ENCODE assay signal across 10 cellular contexts in the genomic region with DNA sequence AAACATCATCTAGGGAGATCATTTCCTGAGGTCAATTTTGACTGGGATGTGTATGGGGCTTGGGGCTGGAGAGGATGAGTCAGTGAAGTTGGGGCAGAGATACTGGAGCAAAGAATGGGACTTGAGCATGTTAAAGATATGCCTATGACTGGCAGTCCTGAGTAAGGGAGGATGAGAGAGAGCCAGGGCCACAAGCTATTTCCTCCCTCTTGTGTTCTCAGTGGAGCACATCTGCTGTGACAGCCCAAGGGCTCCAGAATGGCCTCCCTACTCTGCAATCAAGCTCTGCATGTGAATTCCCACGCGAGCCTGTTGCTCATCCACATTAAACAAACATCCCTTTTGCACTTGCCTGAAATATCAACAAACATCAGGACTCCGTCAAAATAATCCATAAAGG. TPM values are rescaled to one million over a fixed set of nuclear protein-coding genes. Genes with fewer than 3 reads are reported as not detected.
DNase-seq lines count a peak whose midpoint lies in the region; TF ChIP-seq lines count a peak whose summit lies in the region.
"Had no signal": no experiment of that assay in that cellular context is flagged by ENCODE, and none has a peak within 500 bp of the region (broad histone marks: within the 10 kb centered on the region; RNA-seq: fewer than 3 reads in every experiment).

No MANE protein-coding gene starts in this region.

- H3K9me3 ChIP-seq in liver (ENCODE audit: control insufficient read depth in 4 of 4, low read length in 3 of 4) (no peaks in the 10 kb centered on the region), ascending aorta (no peaks in the 10 kb centered on the region)

- peak; percentile 62 for DNase-seq in AG08395 (ENCODE audit: low spot score)
- peak; percentile 87 for DNase-seq in HT1080 (ENCODE audit: low read depth)
- DNase-seq in amniotic epithelial cell (ENCODE audit: low read depth) = peak; percentile 64
- DNase-seq in ascending aorta (ENCODE audit: low spot score in 2 of 2) = no peak
- DNase-seq in UCSD-AML1 (lab: John Stamatoyannopoulos, UW; ENCODE audit: unreplicated experiment) = no peak
- no peak for DNase-seq in HuH-7.5 (ENCODE audit: low spot score)
- DNase-seq in NCI-H1436 treated with DMSO at 0.1 percent for 48 hours (lab: John Stamatoyannopoulos, UW) = no peak
- DNase-seq: midbrain, NCI-H774 had no signal

- no peak for TF ChIP-seq CTCF in liver (IDR thresholded peaks at IDR 0.05; ENCODE audit: low read depth, low read length, missing input control)
- TF ChIP-seq CTCF in ascending aorta (IDR thresholded peaks at IDR 0.05) = no peak

- peaks cover 4 to 19% (median 7%) of the 10 kb centered on the region in 4 donors for H3K4me1 ChIP-seq in liver (ENCODE audit: control insufficient read depth in 4 of 4, insufficient read depth in 4 of 4, low read length in 3 of 4)
- H3K4me1 ChIP-seq in ascending aorta = peaks cover 0 to 6% of the 10 kb centered on the region in 2 donors

- no peak for TF ChIP-seq RAD21 in liver (IDR thresholded peaks at IDR 0.05)

- H3K36me3 ChIP-seq in liver (ENCODE audit: control insufficient read depth in 4 of 4, insufficient read depth in 3 of 4, low read depth in 1 of 4, low read length in 3 of 4) (no peaks in the 10 kb centered on the region), ascending aorta (no peaks in the 10 kb centered on the region)

- H3K4me3 ChIP-seq in liver (ENCODE audit: low read depth in 1 of 3, low read length in 3 of 3) (no peak overlapping the region), ascending aorta (no peak overlapping the region)

- intact Hi-C loops in ascending aorta (cut with DNase I) = no loop called here

- H3K27ac ChIP-seq in liver (ENCODE audit: low read depth in 1 of 2, low read length in 2 of 2) (peak overlapping the region; percentile 71 to 73), ascending aorta (no peak overlapping the region)

- H3K27me3 ChIP-seq in liver (ENCODE audit: control insufficient read depth in 4 of 4, insufficient read depth in 4 of 4, low read length in 3 of 4) (no peaks in the 10 kb centered on the region), ascending aorta (no peaks in the 10 kb centered on the region)

- no peak overlapping the region for H3K9ac ChIP-seq in liver (ENCODE audit: low read depth in 1 of 2, low read length in 2 of 2)

- WGBS in liver = 19% methylated on average over 3 of the region's 3 CpGs

TF ChIP-seq in liver, 16 proteins besides CTCF, POLR2A, EP300 and RAD21:
- TF ChIP-seq, protein P1, sequence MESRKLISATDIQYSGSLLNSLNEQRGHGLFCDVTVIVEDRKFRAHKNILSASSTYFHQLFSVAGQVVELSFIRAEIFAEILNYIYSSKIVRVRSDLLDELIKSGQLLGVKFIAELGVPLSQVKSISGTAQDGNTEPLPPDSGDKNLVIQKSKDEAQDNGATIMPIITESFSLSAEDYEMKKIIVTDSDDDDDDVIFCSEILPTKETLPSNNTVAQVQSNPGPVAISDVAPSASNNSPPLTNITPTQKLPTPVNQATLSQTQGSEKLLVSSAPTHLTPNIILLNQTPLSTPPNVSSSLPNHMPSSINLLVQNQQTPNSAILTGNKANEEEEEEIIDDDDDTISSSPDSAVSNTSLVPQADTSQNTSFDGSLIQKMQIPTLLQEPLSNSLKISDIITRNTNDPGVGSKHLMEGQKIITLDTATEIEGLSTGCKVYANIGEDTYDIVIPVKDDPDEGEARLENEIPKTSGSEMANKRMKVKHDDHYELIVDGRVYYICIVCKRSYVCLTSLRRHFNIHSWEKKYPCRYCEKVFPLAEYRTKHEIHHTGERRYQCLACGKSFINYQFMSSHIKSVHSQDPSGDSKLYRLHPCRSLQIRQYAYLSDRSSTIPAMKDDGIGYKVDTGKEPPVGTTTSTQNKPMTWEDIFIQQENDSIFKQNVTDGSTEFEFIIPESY (IDR thresholded peaks at IDR 0.05) = no peak
- TF ChIP-seq HNF4G (IDR thresholded peaks at IDR 0.05) (no peak), YY1 (IDR thresholded peaks at IDR 0.05) (peak; percentile 45), FOXA1 (IDR thresholded peaks at IDR 0.05) (no peak), RXRA (IDR thresholded peaks at IDR 0.05) (peak; percentile 6 to 9), JUND (IDR thresholded peaks at IDR 0.05) (no peak), FOXA2 (IDR thresholded peaks at IDR 0.05) (peak; percentile 52), NR2F2 (IDR thresholded peaks at IDR 0.05) (no peak), HNF4A (conservative IDR thresholded peaks at IDR 0.05) (peak in 1 of 2 donors; percentile 11), EGR1 (IDR thresholded peaks at IDR 0.05; ENCODE audit: low read depth in 2 of 2) (no peak)
- TF ChIP-seq, protein P2, sequence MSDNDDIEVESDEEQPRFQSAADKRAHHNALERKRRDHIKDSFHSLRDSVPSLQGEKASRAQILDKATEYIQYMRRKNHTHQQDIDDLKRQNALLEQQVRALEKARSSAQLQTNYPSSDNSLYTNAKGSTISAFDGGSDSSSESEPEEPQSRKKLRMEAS (IDR thresholded peaks at IDR 0.05) = no peak

RNA-seq across cellular contexts. Expression of a gene that starts 9.3 kb away (rescaled TPM):
- not detected in 2 replicates for total RNA-seq in HT1080 (2014; rRNA removed; shearing (Covaris generic))
- not detected in 2 replicates for polyA plus RNA-seq in HT1080 (2015; cell fraction: cytosol; rRNA removed)
- polyA plus RNA-seq in HT1080 (2015; cell fraction: nucleus; rRNA removed) = not detected in 2 replicates
- total RNA-seq in liver = 1 to 10 TPM in 1 of 2 donors, under 1 TPM in 1; 0.89 to 4.7 TPM
- polyA plus RNA-seq in liver = 1 to 10 TPM; 2.2 to 2.4 TPM
- 1.9 TPM for total RNA-seq in ascending aorta

RNA-seq across cellular contexts. Expression of a gene that starts 31.8 kb away (rescaled TPM):
- total RNA-seq in HT1080 (2014; rRNA removed; shearing (Covaris generic)) = 33.5 and 39.5 TPM in 2 replicates
- polyA plus RNA-seq in HT1080 (2015; cell fraction: cytosol; rRNA removed) = 48.5 and 57.0 TPM in 2 replicates
- polyA plus RNA-seq in HT1080 (2015; cell fraction: nucleus; rRNA removed) = 31.0 and 42.2 TPM in 2 replicates
- total RNA-seq in liver = 100 to 1,000 TPM in 1 of 2 donors, 10 to 100 TPM in 1; 77.6 to 105 TPM
- polyA plus RNA-seq in liver = 10 to 100 TPM; 33.5 to 64.5 TPM
- total RNA-seq in ascending aorta = 9.8 TPM

RNA-seq across cellular contexts. Expression of a gene that starts 32.2 kb away (rescaled TPM):
- 35.8 and 46.0 TPM in 2 replicates for total RNA-seq in HT1080 (2014; rRNA removed; shearing (Covaris generic))
- polyA plus RNA-seq in HT1080 (2015; cell fraction: cytosol; rRNA removed) = 44.9 and 46.1 TPM in 2 replicates
- polyA plus RNA-seq in HT1080 (2015; cell fraction: nucleus; rRNA removed) = 14.8 and 17.1 TPM in 2 replicates
- 100 to 1,000 TPM in 1 of 2 donors, 10 to 100 TPM in 1; 78.8 to 118 TPM for total RNA-seq in liver
- polyA plus RNA-seq in liver = 100 to 1,000 TPM; 137 to 369 TPM
- total RNA-seq in ascending aorta = 2.9 TPM

Comparison
In these comparisons a context has a peak if more than half of its experiments do, and no peak if none do; other contexts are left out.
1. DNase-seq: peak in AG08395 (single experiment), HT1080 (single experiment) and amniotic epithelial cell (single experiment); none in ascending aorta (0 of 2), UCSD-AML1 (single experiment), HuH-7.5 (single experiment) and NCI-H1436 treated with DMSO at 0.1 percent for 48 hours (single experiment).
2. H3K27ac ChIP-seq: peak in liver (2 of 2); none in ascending aorta (0 of 2).